ENCODE assay signal across 1 cellular context in the genomic region with DNA sequence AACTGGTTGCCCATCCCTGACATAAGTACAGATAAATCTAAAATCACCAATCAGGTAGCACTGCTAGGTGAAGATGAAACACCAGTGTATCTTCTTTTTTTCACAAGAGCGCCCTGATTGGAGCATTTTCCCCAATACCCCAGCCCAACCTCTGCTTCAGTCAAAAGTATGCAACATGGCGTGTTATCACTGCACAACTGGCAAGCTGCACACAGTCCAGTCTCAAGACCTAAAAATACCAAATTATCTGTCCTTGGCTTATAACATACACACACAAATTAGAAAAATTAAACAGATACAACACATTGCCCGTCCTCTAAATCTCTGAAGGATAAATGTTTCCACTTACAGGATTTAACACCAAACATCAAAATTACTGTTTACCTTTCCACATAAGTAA.
TF ChIP-seq lines count a peak whose summit lies in the region.

No MANE protein-coding gene starts in this region.

TF ChIP-seq in GM23338, 12 proteins besides CTCF, POLR2A, EP300 and RAD21 (continued from another document):
- no peak for TF ChIP-seq EZH2 (IDR thresholded peaks at IDR 0.05; ENCODE audit: low read depth, unreplicated experiment)
- TF ChIP-seq JUNB (IDR thresholded peaks at IDR 0.05; ENCODE audit: unreplicated experiment): no peak
- TF ChIP-seq, protein P1, sequence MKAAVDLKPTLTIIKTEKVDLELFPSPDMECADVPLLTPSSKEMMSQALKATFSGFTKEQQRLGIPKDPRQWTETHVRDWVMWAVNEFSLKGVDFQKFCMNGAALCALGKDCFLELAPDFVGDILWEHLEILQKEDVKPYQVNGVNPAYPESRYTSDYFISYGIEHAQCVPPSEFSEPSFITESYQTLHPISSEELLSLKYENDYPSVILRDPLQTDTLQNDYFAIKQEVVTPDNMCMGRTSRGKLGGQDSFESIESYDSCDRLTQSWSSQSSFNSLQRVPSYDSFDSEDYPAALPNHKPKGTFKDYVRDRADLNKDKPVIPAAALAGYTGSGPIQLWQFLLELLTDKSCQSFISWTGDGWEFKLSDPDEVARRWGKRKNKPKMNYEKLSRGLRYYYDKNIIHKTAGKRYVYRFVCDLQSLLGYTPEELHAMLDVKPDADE (IDR thresholded peaks at IDR 0.05): no peak
- TF ChIP-seq NANOG (IDR thresholded peaks at IDR 0.05; ENCODE audit: borderline replicate concordance): no peak
- TF ChIP-seq ZNF114 (CRISPR knock-in tag; IDR thresholded peaks at IDR 0.05): no peak
- TF ChIP-seq, protein P2, sequence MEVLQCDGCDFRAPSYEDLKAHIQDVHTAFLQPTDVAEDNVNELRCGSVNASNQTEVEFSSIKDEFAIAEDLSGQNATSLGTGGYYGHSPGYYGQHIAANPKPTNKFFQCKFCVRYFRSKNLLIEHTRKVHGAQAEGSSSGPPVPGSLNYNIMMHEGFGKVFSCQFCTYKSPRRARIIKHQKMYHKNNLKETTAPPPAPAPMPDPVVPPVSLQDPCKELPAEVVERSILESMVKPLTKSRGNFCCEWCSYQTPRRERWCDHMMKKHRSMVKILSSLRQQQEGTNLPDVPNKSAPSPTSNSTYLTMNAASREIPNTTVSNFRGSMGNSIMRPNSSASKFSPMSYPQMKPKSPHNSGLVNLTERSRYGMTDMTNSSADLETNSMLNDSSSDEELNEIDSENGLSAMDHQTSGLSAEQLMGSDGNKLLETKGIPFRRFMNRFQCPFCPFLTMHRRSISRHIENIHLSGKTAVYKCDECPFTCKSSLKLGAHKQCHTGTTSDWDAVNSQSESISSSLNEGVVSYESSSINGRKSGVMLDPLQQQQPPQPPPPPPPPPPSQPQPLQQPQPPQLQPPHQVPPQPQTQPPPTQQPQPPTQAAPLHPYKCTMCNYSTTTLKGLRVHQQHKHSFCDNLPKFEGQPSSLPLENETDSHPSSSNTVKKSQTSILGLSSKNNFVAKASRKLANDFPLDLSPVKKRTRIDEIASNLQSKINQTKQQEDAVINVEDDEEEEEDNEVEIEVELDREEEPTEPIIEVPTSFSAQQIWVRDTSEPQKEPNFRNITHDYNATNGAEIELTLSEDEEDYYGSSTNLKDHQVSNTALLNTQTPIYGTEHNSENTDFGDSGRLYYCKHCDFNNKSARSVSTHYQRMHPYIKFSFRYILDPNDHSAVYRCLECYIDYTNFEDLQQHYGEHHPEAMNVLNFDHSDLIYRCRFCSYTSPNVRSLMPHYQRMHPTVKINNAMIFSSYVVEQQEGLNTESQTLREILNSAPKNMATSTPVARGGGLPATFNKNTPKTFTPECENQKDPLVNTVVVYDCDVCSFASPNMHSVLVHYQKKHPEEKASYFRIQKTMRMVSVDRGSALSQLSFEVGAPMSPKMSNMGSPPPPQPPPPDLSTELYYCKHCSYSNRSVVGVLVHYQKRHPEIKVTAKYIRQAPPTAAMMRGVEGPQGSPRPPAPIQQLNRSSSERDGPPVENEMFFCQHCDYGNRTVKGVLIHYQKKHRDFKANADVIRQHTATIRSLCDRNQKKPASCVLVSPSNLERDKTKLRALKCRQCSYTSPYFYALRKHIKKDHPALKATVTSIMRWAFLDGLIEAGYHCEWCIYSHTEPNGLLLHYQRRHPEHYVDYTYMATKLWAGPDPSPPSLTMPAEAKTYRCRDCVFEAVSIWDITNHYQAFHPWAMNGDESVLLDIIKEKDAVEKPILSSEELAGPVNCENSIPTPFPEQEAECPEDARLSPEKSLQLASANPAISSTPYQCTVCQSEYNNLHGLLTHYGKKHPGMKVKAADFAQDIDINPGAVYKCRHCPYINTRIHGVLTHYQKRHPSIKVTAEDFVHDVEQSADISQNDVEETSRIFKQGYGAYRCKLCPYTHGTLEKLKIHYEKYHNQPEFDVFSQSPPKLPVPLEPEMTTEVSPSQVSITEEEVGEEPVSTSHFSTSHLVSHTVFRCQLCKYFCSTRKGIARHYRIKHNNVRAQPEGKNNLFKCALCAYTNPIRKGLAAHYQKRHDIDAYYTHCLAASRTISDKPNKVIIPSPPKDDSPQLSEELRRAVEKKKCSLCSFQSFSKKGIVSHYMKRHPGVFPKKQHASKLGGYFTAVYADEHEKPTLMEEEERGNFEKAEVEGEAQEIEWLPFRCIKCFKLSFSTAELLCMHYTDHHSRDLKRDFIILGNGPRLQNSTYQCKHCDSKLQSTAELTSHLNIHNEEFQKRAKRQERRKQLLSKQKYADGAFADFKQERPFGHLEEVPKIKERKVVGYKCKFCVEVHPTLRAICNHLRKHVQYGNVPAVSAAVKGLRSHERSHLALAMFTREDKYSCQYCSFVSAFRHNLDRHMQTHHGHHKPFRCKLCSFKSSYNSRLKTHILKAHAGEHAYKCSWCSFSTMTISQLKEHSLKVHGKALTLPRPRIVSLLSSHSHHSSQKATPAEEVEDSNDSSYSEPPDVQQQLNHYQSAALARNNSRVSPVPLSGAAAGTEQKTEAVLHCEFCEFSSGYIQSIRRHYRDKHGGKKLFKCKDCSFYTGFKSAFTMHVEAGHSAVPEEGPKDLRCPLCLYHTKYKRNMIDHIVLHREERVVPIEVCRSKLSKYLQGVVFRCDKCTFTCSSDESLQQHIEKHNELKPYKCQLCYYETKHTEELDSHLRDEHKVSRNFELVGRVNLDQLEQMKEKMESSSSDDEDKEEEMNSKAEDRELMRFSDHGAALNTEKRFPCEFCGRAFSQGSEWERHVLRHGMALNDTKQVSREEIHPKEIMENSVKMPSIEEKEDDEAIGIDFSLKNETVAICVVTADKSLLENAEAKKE (CRISPR knock-in tag; IDR thresholded peaks at IDR 0.05): no peak
- TF ChIP-seq POLR2AphosphoS5 (IDR thresholded peaks at IDR 0.05; ENCODE audit: low read depth): no peak
- no peak for TF ChIP-seq EZH2phosphoT487 (IDR thresholded peaks at IDR 0.05; ENCODE audit: unreplicated experiment)
- TF ChIP-seq, protein P3, sequence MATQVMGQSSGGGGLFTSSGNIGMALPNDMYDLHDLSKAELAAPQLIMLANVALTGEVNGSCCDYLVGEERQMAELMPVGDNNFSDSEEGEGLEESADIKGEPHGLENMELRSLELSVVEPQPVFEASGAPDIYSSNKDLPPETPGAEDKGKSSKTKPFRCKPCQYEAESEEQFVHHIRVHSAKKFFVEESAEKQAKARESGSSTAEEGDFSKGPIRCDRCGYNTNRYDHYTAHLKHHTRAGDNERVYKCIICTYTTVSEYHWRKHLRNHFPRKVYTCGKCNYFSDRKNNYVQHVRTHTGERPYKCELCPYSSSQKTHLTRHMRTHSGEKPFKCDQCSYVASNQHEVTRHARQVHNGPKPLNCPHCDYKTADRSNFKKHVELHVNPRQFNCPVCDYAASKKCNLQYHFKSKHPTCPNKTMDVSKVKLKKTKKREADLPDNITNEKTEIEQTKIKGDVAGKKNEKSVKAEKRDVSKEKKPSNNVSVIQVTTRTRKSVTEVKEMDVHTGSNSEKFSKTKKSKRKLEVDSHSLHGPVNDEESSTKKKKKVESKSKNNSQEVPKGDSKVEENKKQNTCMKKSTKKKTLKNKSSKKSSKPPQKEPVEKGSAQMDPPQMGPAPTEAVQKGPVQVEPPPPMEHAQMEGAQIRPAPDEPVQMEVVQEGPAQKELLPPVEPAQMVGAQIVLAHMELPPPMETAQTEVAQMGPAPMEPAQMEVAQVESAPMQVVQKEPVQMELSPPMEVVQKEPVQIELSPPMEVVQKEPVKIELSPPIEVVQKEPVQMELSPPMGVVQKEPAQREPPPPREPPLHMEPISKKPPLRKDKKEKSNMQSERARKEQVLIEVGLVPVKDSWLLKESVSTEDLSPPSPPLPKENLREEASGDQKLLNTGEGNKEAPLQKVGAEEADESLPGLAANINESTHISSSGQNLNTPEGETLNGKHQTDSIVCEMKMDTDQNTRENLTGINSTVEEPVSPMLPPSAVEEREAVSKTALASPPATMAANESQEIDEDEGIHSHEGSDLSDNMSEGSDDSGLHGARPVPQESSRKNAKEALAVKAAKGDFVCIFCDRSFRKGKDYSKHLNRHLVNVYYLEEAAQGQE (IDR thresholded peaks at IDR 0.05; ENCODE audit: unreplicated experiment): no peak
